ENCODE assay signal across 1 cellular context in genomic region chr7:50303082-50303893, GRCh38.
TF ChIP-seq lines count a peak whose summit lies in the region.

No MANE protein-coding gene starts in this region.

TF ChIP-seq in WTC11, 78 proteins besides CTCF, POLR2A, EP300 and RAD21 (continued from another document):
- TF ChIP-seq STAT6 (CRISPR knock-in tag; conservative IDR thresholded peaks at IDR 0.05; ENCODE audit: low read depth): no peak
- TF ChIP-seq FOXP1 (CRISPR knock-in tag; IDR thresholded peaks at IDR 0.05; ENCODE audit: borderline replicate concordance): peak; percentile 24; the same call in 1 of the 2 replicates
- TF ChIP-seq SP1 (CRISPR knock-in tag; conservative IDR thresholded peaks at IDR 0.05): no peak
- no peak for TF ChIP-seq JUN (CRISPR knock-in tag; IDR thresholded peaks at IDR 0.05)
- TF ChIP-seq E2F5 (CRISPR knock-in tag; IDR thresholded peaks at IDR 0.05): no peak
- peak; percentile 71 for TF ChIP-seq MAX (CRISPR knock-in tag; IDR thresholded peaks at IDR 0.05)
- no peak for TF ChIP-seq SMAD4 (CRISPR knock-in tag; IDR thresholded peaks at IDR 0.05)
- no peak for TF ChIP-seq NR2C2 (CRISPR knock-in tag; IDR thresholded peaks at IDR 0.05)
- TF ChIP-seq CBFB (CRISPR knock-in tag; IDR thresholded peaks at IDR 0.05; ENCODE audit: low read depth): no peak
- no peak for TF ChIP-seq GTF2I (CRISPR knock-in tag; conservative IDR thresholded peaks at IDR 0.05)
- no peak for TF ChIP-seq MXD4 (CRISPR knock-in tag; IDR thresholded peaks at IDR 0.05; ENCODE audit: borderline replicate concordance)
- no peak for TF ChIP-seq OVOL2 (CRISPR knock-in tag; IDR thresholded peaks at IDR 0.05; ENCODE audit: borderline replicate concordance)
- no peak for TF ChIP-seq ZNF423 (CRISPR knock-in tag; IDR thresholded peaks at IDR 0.05)
- no peak for TF ChIP-seq ZNF425 (CRISPR knock-in tag; conservative IDR thresholded peaks at IDR 0.05)
- TF ChIP-seq ZNF263 (CRISPR knock-in tag; IDR thresholded peaks at IDR 0.05; ENCODE audit: low read depth): no peak
- TF ChIP-seq TEAD4 (CRISPR knock-in tag; IDR thresholded peaks at IDR 0.05): no peak
- no peak for TF ChIP-seq ETV6 (CRISPR knock-in tag; IDR thresholded peaks at IDR 0.05)
- 0 out of 2 replicates have a peak, but pooled peaks have one; percentile 16 for TF ChIP-seq ESRRA (CRISPR knock-in tag; IDR thresholded peaks at IDR 0.05; ENCODE audit: borderline replicate concordance)
- no peak for TF ChIP-seq ZNF281 (CRISPR knock-in tag; IDR thresholded peaks at IDR 0.05)
- TF ChIP-seq ARID4B (CRISPR knock-in tag; IDR thresholded peaks at IDR 0.05; ENCODE audit: borderline replicate concordance): 0 out of 2 replicates have a peak, but pooled peaks have one; percentile 55
- TF ChIP-seq ZNF416 (CRISPR knock-in tag; IDR thresholded peaks at IDR 0.05): no peak
- TF ChIP-seq HMGXB4 (CRISPR knock-in tag; IDR thresholded peaks at IDR 0.05): no peak; the same call in 1 of the 2 replicates
- no peak for TF ChIP-seq JAZF1 (CRISPR knock-in tag; IDR thresholded peaks at IDR 0.05)
- TF ChIP-seq NFYB (CRISPR knock-in tag; conservative IDR thresholded peaks at IDR 0.05; ENCODE audit: low read depth): no peak
- TF ChIP-seq AFF4 (CRISPR knock-in tag; IDR thresholded peaks at IDR 0.05; ENCODE audit: borderline replicate concordance): no peak
- no peak for TF ChIP-seq TEAD1 (CRISPR knock-in tag; IDR thresholded peaks at IDR 0.05)
- TF ChIP-seq CREB1 (CRISPR knock-in tag; IDR thresholded peaks at IDR 0.05): no peak
- TF ChIP-seq KAT7 (CRISPR knock-in tag; IDR thresholded peaks at IDR 0.05; ENCODE audit: borderline replicate concordance): no peak
- no peak for TF ChIP-seq PRRX2 (CRISPR knock-in tag; IDR thresholded peaks at IDR 0.05)
- TF ChIP-seq ATF6 (CRISPR knock-in tag; IDR thresholded peaks at IDR 0.05): no peak
- TF ChIP-seq ZNF232 (CRISPR knock-in tag; IDR thresholded peaks at IDR 0.05): no peak
- TF ChIP-seq NR3C1 (CRISPR knock-in tag; conservative IDR thresholded peaks at IDR 0.05; ENCODE audit: low read depth): no peak
- no peak for TF ChIP-seq ZNF138 (CRISPR knock-in tag; conservative IDR thresholded peaks at IDR 0.05)
